8 cellular contexts compared by ENCODE assay signal in the genomic region with DNA sequence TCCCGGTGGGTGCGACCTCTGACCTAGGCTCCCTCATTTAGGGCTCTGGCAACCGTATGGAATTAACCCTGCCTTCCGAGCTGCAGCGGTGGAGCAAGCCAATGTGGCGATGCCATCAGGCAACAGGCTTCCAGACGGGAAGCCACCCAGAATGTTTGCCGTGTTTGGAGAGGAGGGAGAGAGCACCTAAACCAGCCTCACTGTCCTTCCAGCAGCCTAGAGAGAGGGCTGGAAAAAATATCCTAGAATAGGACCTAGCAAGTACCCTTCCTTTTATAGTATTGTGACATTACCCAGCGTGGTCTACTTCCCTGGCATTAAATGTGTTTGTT. TPM values are rescaled to one million over a fixed set of nuclear protein-coding genes. Genes with fewer than 3 reads are reported as not detected.
DNase-seq lines count a peak whose midpoint lies in the region; ATAC-seq and TF ChIP-seq lines count a peak whose summit lies in the region.

No MANE protein-coding gene starts in this region.

- H3K27me3 Mint-ChIP-seq in CD14-positive monocyte (ENCODE audit: low read depth in 3 of 3) = peaks cover 6 to 11% (median 9%) of the 10 kb centered on the region in 3 donors
- peaks cover 7 to 17% of the 10 kb centered on the region in 2 donors for H3K27me3 Mint-ChIP-seq in natural killer cell (ENCODE audit: low read depth in 2 of 2)

- peak overlapping the region; percentile 81 to 94 for H3K27ac ChIP-seq in coronary artery

- H3K4me3 ChIP-seq in MG63 (peak overlapping the region; percentile 50), coronary artery (peak overlapping the region; percentile 97)

- H3K36me3 Mint-ChIP-seq in CD14-positive monocyte (peaks cover 0 to 4% of the 10 kb centered on the region in 2 donors), natural killer cell (no peaks in the 10 kb centered on the region)

- H3K36me3 ChIP-seq in MG63 = no peaks in the 10 kb centered on the region

- ATAC-seq in natural killer cell = no peak
- no peak for ATAC-seq in HG03354 (IDR thresholded peaks at IDR 0.05; ENCODE audit: poor library complexity, severe bottlenecking, unreplicated experiment)

- H3K4me1 Mint-ChIP-seq in CD14-positive monocyte (peaks cover 39% of the 10 kb centered on the region), natural killer cell (peaks cover 34 to 45% of the 10 kb centered on the region in 2 donors)

- H3K9me3 Mint-ChIP-seq in CD14-positive monocyte (peaks cover 0 to 4% (median 0%) of the 10 kb centered on the region in 7 donors), natural killer cell (no peaks in the 10 kb centered on the region)

- H3K9me3 ChIP-seq in MG63 = no peaks in the 10 kb centered on the region

- H3K27me3 ChIP-seq in MG63 = no peaks in the 10 kb centered on the region

- intact Hi-C loops in CD14-positive monocyte (cut with micrococcal nuclease) = loop anchor here (5.0 to 10.0 kb wide), 3 partner anchors 94 to 341 kb away; no protein-coding TSS in a partner anchor
- intact Hi-C loops in natural killer cell (cut with micrococcal nuclease) = loop anchor here (5.0 kb wide), 1 partner anchor 1789 kb away; a partner anchor contains a TSS
- intact Hi-C loops in head of caudate nucleus (cut with DNase I) = loop anchor here (2.0 to 10.0 kb wide), 2 partner anchors 93 to 341 kb away; no protein-coding TSS in a partner anchor

- H3K27ac Mint-ChIP-seq in CD14-positive monocyte (peak overlapping the region in 2 of 7 donors; percentile 53 to 70), natural killer cell (peak overlapping the region; percentile 79 to 83)

- TF ChIP-seq CTCF in CD14-positive monocyte (IDR thresholded peaks at IDR 0.05) (no peak), coronary artery (IDR thresholded peaks at IDR 0.05) (no peak), natural killer cell (IDR thresholded peaks at IDR 0.05) (no peak)

- DNase-seq in CD14-positive monocyte (ENCODE audit: low spot score) (no peak), MG63 (no peak), coronary artery (ENCODE audit: low spot score) (no peak), natural killer cell (no peak), head of caudate nucleus (no peak), NCI-H1436 (lab: John Stamatoyannopoulos, UW) (no peak)
- no peak for DNase-seq in central memory CD4-positive, alpha-beta T cell

- H3K4me3 Mint-ChIP-seq in CD14-positive monocyte (peak overlapping the region; percentile 71 to 80), natural killer cell (peak overlapping the region; percentile 97)

RNA-seq across cellular contexts. Expression of a gene that starts 0.3 kb away (rescaled TPM):
- 1 to 10 TPM; 2.2 to 2.9 TPM for polyA plus RNA-seq in CD14-positive monocyte
- 0.66 and 0.96 TPM in 2 replicates for total RNA-seq in MG63 (2014; rRNA removed; shearing (Covaris generic); ENCODE audit: low replicate concordance)
- 10 to 100 TPM in 1 of 3 donors, 1 to 10 TPM in 2; 6.0 to 10.9 (median 8.7) TPM for total RNA-seq in natural killer cell
